Comparison of ENCODE assay signal across 8 cellular contexts in genomic region chr20:45346291-45346718, GRCh38. TPM values are rescaled to one million over a fixed set of nuclear protein-coding genes. Genes with fewer than 3 reads are reported as not detected.
A peak's percentile ranks its signal among the peaks of the same experiment; 100 is the strongest.
DNase-seq lines count a peak whose midpoint lies in the region; ATAC-seq and TF ChIP-seq lines count a peak whose summit lies in the region.

No MANE protein-coding gene starts in this region.

- H3K36me3 ChIP-seq in ACC112 (ENCODE audit: insufficient read depth, low read length) (no peaks in the 10 kb centered on the region), colonic mucosa (no peaks in the 10 kb centered on the region)

- H2AFZ ChIP-seq in ACC112 (ENCODE audit: low read length, unreplicated experiment) = no peak overlapping the region

- H3K9ac ChIP-seq in colonic mucosa (ENCODE audit: low read depth in 2 of 2, low read length in 2 of 2) = peak overlapping the region; percentile 66 to 100

- peaks cover 67% of the 10 kb centered on the region for H3K79me2 ChIP-seq in ACC112 (ENCODE audit: control insufficient read depth, insufficient read depth, low read length, unreplicated experiment)

- ATAC-seq in GM18505 (IDR thresholded peaks at IDR 0.05; ENCODE audit: unreplicated experiment) = no peak
- no peak for ATAC-seq in GM21723 (IDR thresholded peaks at IDR 0.05; ENCODE audit: unreplicated experiment)
- ATAC-seq in GM21619 (IDR thresholded peaks at IDR 0.05; ENCODE audit: unreplicated experiment) = no peak

- intact Hi-C loops in colonic mucosa (cut with DNase I) = no loop called here

- H3K27ac ChIP-seq in ACC112 (ENCODE audit: low read depth, low read length) = peak overlapping the region; percentile 85; the same call in 1 of the 2 replicates
- peak overlapping the region; percentile 93 for H3K27ac ChIP-seq in colonic mucosa

- no peak for TF ChIP-seq POLR2A in GM18505 (IDR thresholded peaks at IDR 0.05; ENCODE audit: borderline replicate concordance, extremely low read depth, insufficient read depth, insufficient read length)

- H3K4me1 ChIP-seq in ACC112 (ENCODE audit: control insufficient read depth, insufficient read depth, low read length, unreplicated experiment) (peaks cover 56% of the 10 kb centered on the region), colonic mucosa (peaks cover 14% of the 10 kb centered on the region)

- H3K9me3 ChIP-seq in colonic mucosa = no peaks in the 10 kb centered on the region

- TF ChIP-seq CTCF in LNCaP clone FGC (IDR thresholded peaks at IDR 0.05; ENCODE audit: control insufficient read depth, extremely low read depth, insufficient read depth) (no peak), colonic mucosa (IDR thresholded peaks at IDR 0.05) (no peak)

- no peak for DNase-seq in LNCaP clone FGC (ENCODE audit: low read depth)
- no peak for DNase-seq in colonic mucosa
- peak; percentile 65 for DNase-seq in myocyte (ENCODE audit: low read depth)
- DNase-seq in activated CD8-positive, alpha-beta memory T cell treated with anti-CD3 and anti-CD28 coated beads, Interleukin-2, amount 50 U/mL, for 4 hours = no peak

- H3K4me3 ChIP-seq in ACC112 (ENCODE audit: low read depth, low read length) (peak overlapping the region; percentile 84), LNCaP clone FGC (ENCODE audit: low read depth, low read length) (peak overlapping the region; percentile 11; the same call in 1 of the 2 replicates), colonic mucosa (peak overlapping the region; percentile 79)

- H3K27me3 ChIP-seq in ACC112 (ENCODE audit: insufficient read depth, low read length) (no peaks in the 10 kb centered on the region), colonic mucosa (no peaks in the 10 kb centered on the region)

RNA-seq across cellular contexts. Expression of gene SDC4, which starts 1.9 kb away (rescaled TPM):
- total RNA-seq in colonic mucosa (100 to 1,000 TPM in 1 of 2 donors, 10 to 100 TPM in 1; 70.9 to 146 TPM), myocyte (34.8 and 51.5 TPM in 2 replicates)
- 42.9 TPM for polyA plus RNA-seq in myocyte (2012)

RNA-seq across cellular contexts. Expression of gene SYS1, which starts 16.7 kb away (rescaled TPM):
- total RNA-seq in colonic mucosa (10 to 100 TPM; 24.4 to 27.7 TPM), myocyte (12.7 and 13.2 TPM in 2 replicates)
- polyA plus RNA-seq in myocyte (2012) = 16.8 TPM

RNA-seq across cellular contexts. Expression of gene TP53TG5, which starts 31.8 kb away (rescaled TPM):
- total RNA-seq in colonic mucosa (1 to 10 TPM in 1 of 2 donors, under 1 TPM in 1; 0.40 to 1.0 TPM), myocyte (not detected in 2 replicates)
- 0.34 TPM for polyA plus RNA-seq in myocyte (2012)

RNA-seq across cellular contexts. Expression of gene MATN4, which starts 38.2 kb away (rescaled TPM):
- total RNA-seq in colonic mucosa (under 1 TPM in 1 of 2 donors, not detected in 1; 0.47 TPM), myocyte (not detected in 2 replicates)
- not detected for polyA plus RNA-seq in myocyte (2012)

RNA-seq across cellular contexts. Expression of gene RBPJL, which starts 39.7 kb away (rescaled TPM):
- total RNA-seq in colonic mucosa = under 1 TPM in 1 of 2 donors, not detected in 1; 0.74 TPM
- total RNA-seq in myocyte = not detected in 2 replicates
- not detected for polyA plus RNA-seq in myocyte (2012)

Comparison
In these comparisons a context has a peak if more than half of its experiments do, and no peak if none do; other contexts are left out.
1. H3K4me3 ChIP-seq: peak in every context shown above with its lines; median percentile 84 in ACC112; 79 in colonic mucosa; 11 in LNCaP clone FGC.